Comparison of ENCODE assay signal across 8 cellular contexts in genomic region chr3:194632211-194632982, GRCh38. TPM values are rescaled to one million over a fixed set of nuclear protein-coding genes. Genes with fewer than 3 reads are reported as not detected.
DNase-seq lines count a peak whose midpoint lies in the region; ATAC-seq and TF ChIP-seq lines count a peak whose summit lies in the region.

No MANE protein-coding gene starts in this region.

- no peak overlapping the region for H3K27ac Mint-ChIP-seq in Calu3 (ENCODE audit: unreplicated experiment)

- H3K79me2 ChIP-seq in osteoblast (ENCODE audit: insufficient read depth, low read length): peaks cover 39% of the 10 kb centered on the region

- peak; percentile 27 for DNase-seq in Calu3
- DNase-seq in WERI-Rb-1: no peak
- peak in 1 of 2 donors; percentile 25 for DNase-seq in foreskin keratinocyte
- peak; percentile 94 for DNase-seq in osteoblast (ENCODE audit: insufficient read length, low spot score, missing footprints)
- DNase-seq in DMS 273 treated with DMSO at 0.1 percent for 48 hours (lab: John Stamatoyannopoulos, UW): no peak
- DNase-seq in activated gamma-delta T cell (lab: John Stamatoyannopoulos, UW): no peak

- peak overlapping the region; percentile 80 for H3K4me2 ChIP-seq in osteoblast (ENCODE audit: insufficient read depth, low read length)

- BruUV-seq in Calu3 (replicated peaks; lab: Mats Ljungman, UMichigan): no TSS peak

- H3K4me3 ChIP-seq in WERI-Rb-1 (ENCODE audit: low read depth, low read length) (peak overlapping the region; percentile 59), osteoblast (ENCODE audit: insufficient read depth, low read length) (peak overlapping the region; percentile 86)

- H3K27ac ChIP-seq in WERI-Rb-1 (peak overlapping the region; percentile 54; the same call in 1 of the 2 replicates), foreskin keratinocyte (no peak overlapping the region), osteoblast (ENCODE audit: low read depth, low read length) (peak overlapping the region; percentile 71)

- peak overlapping the region; percentile 98 for H3K4me3 Mint-ChIP-seq in Calu3 (ENCODE audit: low read depth, unreplicated experiment)

- ATAC-seq in HG03066 (IDR thresholded peaks at IDR 0.05; ENCODE audit: low read depth, unreplicated experiment) (peak; percentile 3), foreskin keratinocyte (peak; percentile 20), HG03521 (IDR thresholded peaks at IDR 0.05; ENCODE audit: unreplicated experiment) (no peak)

- CTCF ChIA-PET in Calu3 (lab: Charles Lee): interaction anchor here (1.1 to 1.2 kb wide), 2 partner anchors 185 to 503 kb away, joined by 3 read pairs; no protein-coding TSS in a partner anchor

- H2AFZ ChIP-seq in osteoblast (ENCODE audit: low read length): peak overlapping the region; percentile 71

- H3K27me3 ChIP-seq in WERI-Rb-1 (ENCODE audit: insufficient read depth, low read depth, severe bottlenecking) (no peaks in the 10 kb centered on the region), foreskin keratinocyte (no peaks in the 10 kb centered on the region), osteoblast (ENCODE audit: insufficient read depth, low read length) (no peaks in the 10 kb centered on the region)

- TF ChIP-seq CTCF in Calu3 (IDR thresholded peaks at IDR 0.05; ENCODE audit: unreplicated experiment): no peak
- TF ChIP-seq CTCF in WERI-Rb-1 (IDR thresholded peaks at IDR 0.05; ENCODE audit: low read depth, low read length): no peak
- TF ChIP-seq CTCF in foreskin keratinocyte (conservative IDR thresholded peaks at IDR 0.05): no peak
- no peak for TF ChIP-seq CTCF in osteoblast (IDR thresholded peaks at IDR 0.05; ENCODE audit: extremely low read depth, low read depth, low read length)

- H3K9me3 ChIP-seq in WERI-Rb-1 (ENCODE audit: severe bottlenecking) (no peaks in the 10 kb centered on the region), osteoblast (ENCODE audit: low read depth, low read length) (peaks cover 2% of the 10 kb centered on the region)

- H3K9me3 Mint-ChIP-seq in Calu3 (ENCODE audit: low read depth, unreplicated experiment): no peaks in the 10 kb centered on the region

- no peaks in the 10 kb centered on the region for H3K4me1 Mint-ChIP-seq in Calu3 (ENCODE audit: low read depth, unreplicated experiment)

- H3K36me3 Mint-ChIP-seq in Calu3 (ENCODE audit: insufficient read depth, unreplicated experiment): peaks cover 41% of the 10 kb centered on the region

- H3K27me3 Mint-ChIP-seq in Calu3 (ENCODE audit: unreplicated experiment): no peaks in the 10 kb centered on the region

- H3K4me1 ChIP-seq in foreskin keratinocyte (peaks cover 2% of the 10 kb centered on the region), osteoblast (ENCODE audit: insufficient read depth, low read length) (peaks cover 5% of the 10 kb centered on the region)

- peaks cover 2% of the 10 kb centered on the region; the same call in 1 of the 2 replicates for H3K36me3 ChIP-seq in WERI-Rb-1
- peaks cover 32% of the 10 kb centered on the region for H3K36me3 ChIP-seq in osteoblast (ENCODE audit: insufficient read depth, low read length)

- intact Hi-C loops in Calu3 (cut with micrococcal nuclease; ENCODE audit: unreplicated experiment): loop anchor here (10.0 kb wide), 1 partner anchor 298 kb away; no protein-coding TSS in a partner anchor

- H4K20me1 ChIP-seq in osteoblast (ENCODE audit: insufficient read depth, low read length): peaks cover 5% of the 10 kb centered on the region

RNA-seq across cellular contexts. Expression of gene TMEM44, which starts 0.8 kb away (rescaled TPM):
- total RNA-seq in Calu3 (2022) (44.0 and 52.6 TPM in 2 replicates), foreskin keratinocyte (10.9 and 13.4 TPM in 2 replicates), osteoblast (18.8 and 20.3 TPM in 2 replicates)
- 12.4 and 16.2 TPM in 2 replicates for polyA plus RNA-seq in foreskin keratinocyte

RNA-seq across cellular contexts. Expression of gene LSG1, which starts 39.6 kb away (rescaled TPM):
- total RNA-seq in Calu3 (2022) (86.3 and 90.8 TPM in 2 replicates), foreskin keratinocyte (37.5 and 38.8 TPM in 2 replicates), osteoblast (40.9 and 41.5 TPM in 2 replicates)
- 13.7 and 16.2 TPM in 2 replicates for polyA plus RNA-seq in foreskin keratinocyte

RNA-seq across cellular contexts. Expression of gene FAM43A, which starts 53.3 kb away (rescaled TPM):
- total RNA-seq in Calu3 (2022): 1.8 and 2.9 TPM in 2 replicates
- total RNA-seq in foreskin keratinocyte: 0.58 and 0.63 TPM in 2 replicates
- 0.54 and 0.69 TPM in 2 replicates for polyA plus RNA-seq in foreskin keratinocyte
- 14.7 and 17.0 TPM in 2 replicates for total RNA-seq in osteoblast

Comparison
In these comparisons a context has a peak if more than half of its experiments do, and no peak if none do; other contexts are left out.
1. DNase-seq: peak in Calu3 (single experiment) and osteoblast (single experiment); none in WERI-Rb-1 (single experiment), DMS 273 treated with DMSO at 0.1 percent for 48 hours (single experiment) and activated gamma-delta T cell (single experiment).